ENCODE assay signal across 21 cellular contexts in the genomic region with DNA sequence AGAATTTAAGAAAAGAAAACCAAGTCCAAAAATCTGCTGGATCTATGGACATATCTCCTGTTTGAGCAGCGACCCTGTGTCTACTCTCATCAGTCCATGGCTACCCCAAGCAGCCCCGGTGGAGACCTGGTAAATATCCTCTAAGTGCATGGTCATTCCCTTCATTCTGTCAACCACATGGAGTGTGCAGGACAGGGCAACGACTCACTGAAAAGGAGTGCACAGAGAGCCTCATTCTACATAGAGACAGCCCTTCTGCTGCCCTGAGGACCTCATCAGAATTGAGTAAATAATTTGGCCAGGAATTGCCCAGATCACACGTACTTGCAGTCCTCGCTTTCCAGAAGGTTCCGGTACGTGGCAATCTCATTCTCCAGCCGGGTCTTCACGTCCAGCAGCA. TPM values are rescaled to one million over a fixed set of nuclear protein-coding genes. Genes with fewer than 3 reads are reported as not detected.
DNase-seq lines count a peak whose midpoint lies in the region; ATAC-seq and TF ChIP-seq lines count a peak whose summit lies in the region.
"Had no signal": no experiment of that assay in that cellular context is flagged by ENCODE, and none has a peak within 500 bp of the region (broad histone marks: within the 10 kb centered on the region; RNA-seq: fewer than 3 reads in every experiment).

No MANE protein-coding gene starts in this region.

- no peak overlapping the region for H2AK9ac ChIP-seq in IMR-90 (replicated peaks; ENCODE audit: low read depth, low read length, poor library complexity)

- no peak overlapping the region for H3K4me2 ChIP-seq in IMR-90 (ENCODE audit: low read depth, low read length)

- H3K4me3 ChIP-seq in IMR-90 (ENCODE audit: insufficient read depth, low read depth, low read length) (no peak overlapping the region), A673 (ENCODE audit: low read depth, low read length, poor library complexity, severe bottlenecking) (no peak overlapping the region)
- H3K4me3 ChIP-seq: GM12878 had no signal

- BruUV-seq in IMR-90 (replicated peaks; lab: Mats Ljungman, UMichigan) (no TSS peak), A673 (replicated peaks; lab: Mats Ljungman, UMichigan) (no TSS peak)

- intact Hi-C loops in IMR-90 (cut with micrococcal nuclease) (no loop called here), A673 (cut with micrococcal nuclease; ENCODE audit: unreplicated experiment) (no loop called here)

- no peak overlapping the region for H3K23ac ChIP-seq in IMR-90 (ENCODE audit: low read depth, low read length)

- no peak overlapping the region for H3K14ac ChIP-seq in IMR-90 (replicated peaks; ENCODE audit: low read depth, low read length)

- no peak overlapping the region for H2BK5ac ChIP-seq in IMR-90 (ENCODE audit: low read depth, low read length, poor library complexity, severe bottlenecking)

- H3K4ac ChIP-seq in IMR-90 (ENCODE audit: low read depth, low read length): no peak overlapping the region

- no peak overlapping the region for H2AK5ac ChIP-seq in IMR-90 (ENCODE audit: low read depth, low read length)

- CTCF ChIA-PET in IMR-90 (lab: Yijun Ruan, JAX): no interaction called here
- CTCF ChIA-PET in A673 (lab: Charles Lee): no interaction called here

- peaks cover 5% of the 10 kb centered on the region; the same call in 1 of the 2 replicates for H3K9me1 ChIP-seq in IMR-90 (ENCODE audit: insufficient read depth, low read length)

- no peak for TF ChIP-seq RAD21 in IMR-90 (IDR thresholded peaks at IDR 0.05; ENCODE audit: low read length)

- TF ChIP-seq CTCF in IMR-90 (conservative IDR thresholded peaks at IDR 0.05; ENCODE audit: low read depth, low read length) (no peak), A673 (conservative IDR thresholded peaks at IDR 0.05; ENCODE audit: low read depth, low read length) (no peak)

- no peak overlapping the region for H4K8ac ChIP-seq in IMR-90 (ENCODE audit: low read depth in 2 of 2, low read length in 2 of 2)

- no peak overlapping the region for H3K56ac ChIP-seq in IMR-90 (ENCODE audit: extremely low read depth, insufficient read depth, low read length)

- H3K4me1 ChIP-seq in IMR-90 (ENCODE audit: control insufficient read depth, insufficient read depth, low read length) (peaks cover 8% of the 10 kb centered on the region), A673 (ENCODE audit: insufficient read depth, low read length, poor library complexity, severe bottlenecking) (no peaks in the 10 kb centered on the region)
- H3K4me1 ChIP-seq: BE2C, Caco-2 had no signal

- DNase-seq in ELR (ENCODE audit: low read depth) (peak; percentile 28), IMR-90 (peak; percentile 30), islet precursor cell (peak; percentile 73), NCI-H774 (lab: John Stamatoyannopoulos, UW) (no peak), RKO (ENCODE audit: low spot score) (no peak), A673 (ENCODE audit: low spot score) (no peak)
- DNase-seq: ACHN; BE2C; C1 segment of cervical spinal cord; Caco-2; CD4-positive, CD25-positive, alpha-beta regulatory T cell; CD8-positive, alpha-beta memory T cell; H9; KBM-7 had no signal

- dilution Hi-C loops in IMR-90 (cut with HindIII; ENCODE audit: low sequenced_read_pairs, unreplicated experiment): no loop called here

- TF ChIP-seq POLR2A in IMR-90 (IDR thresholded peaks at IDR 0.05; ENCODE audit: low read depth, low read length): no peak

- no peak overlapping the region for H4K5ac ChIP-seq in IMR-90 (ENCODE audit: low read depth, low read length)

- in situ Hi-C loops in IMR-90 (cut with MboI; ENCODE audit: low sequenced_read_pairs): no loop called here

- H2BK120ac ChIP-seq in IMR-90 (ENCODE audit: low read depth, low read length): no peak overlapping the region

- no peaks in the 10 kb centered on the region for H3K36me3 ChIP-seq in IMR-90 (ENCODE audit: control insufficient read depth, insufficient read depth, low read length)
- no peaks in the 10 kb centered on the region for H3K36me3 ChIP-seq in A673 (ENCODE audit: insufficient read depth, low read length, poor library complexity, severe bottlenecking)
- H3K36me3 ChIP-seq: BE2C had no signal

- peaks cover 6% of the 10 kb centered on the region; the same call in 1 of the 2 replicates for H3K27me3 ChIP-seq in IMR-90 (ENCODE audit: control insufficient read depth, insufficient read depth, low read length)
- H3K27me3 ChIP-seq in A673 (replicated peaks; ENCODE audit: insufficient read depth, low read depth, low read length, poor library complexity): no peaks in the 10 kb centered on the region

- H3K79me1 ChIP-seq in IMR-90 (ENCODE audit: low read depth in 1 of 2, low read length in 2 of 2): no peaks in the 10 kb centered on the region

- no peak overlapping the region for H3K18ac ChIP-seq in IMR-90 (ENCODE audit: low read depth, low read length)

- H4K91ac ChIP-seq in IMR-90 (ENCODE audit: insufficient read depth, low read depth, low read length): peak overlapping the region; percentile 19; the same call in 1 of the 2 replicates

- WGBS in IMR-90 (ENCODE audit: extremely low coverage in 2 of 2, insufficient read length in 1 of 2), 2 experiments: 78% methylated on average over 7 of the region's 9 CpGs; no CpG with 5 or more reads in 1 of the 2 experiments

- no peak overlapping the region for H2BK20ac ChIP-seq in IMR-90 (ENCODE audit: low read depth, low read length)

- POLR2A ChIA-PET in IMR-90 (lab: Charles Lee; ENCODE audit: unreplicated experiment) (no interaction called here), A673 (lab: Charles Lee; ENCODE audit: low non-redundant PET) (no interaction called here)

- no peaks in the 10 kb centered on the region for H3K9me3 ChIP-seq in IMR-90 (ENCODE audit: control insufficient read depth, insufficient read depth, low read length)
- no peaks in the 10 kb centered on the region for H3K9me3 ChIP-seq in A673 (ENCODE audit: low read depth, low read length, poor library complexity, severe bottlenecking)
- H3K9me3 ChIP-seq: BE2C, Caco-2 had no signal

- no peak overlapping the region for H3K27ac ChIP-seq in IMR-90 (ENCODE audit: insufficient read depth, low read length)
- no peak overlapping the region for H3K27ac ChIP-seq in A673 (ENCODE audit: low read depth, low read length, poor library complexity, severe bottlenecking)
- H3K27ac ChIP-seq: HL-60 had no signal

- H2BK15ac ChIP-seq in IMR-90 (ENCODE audit: low read depth, low read length): no peak overlapping the region; the same call in 2 of the 3 replicates

- peak overlapping the region; percentile 28 for H2AFZ ChIP-seq in IMR-90 (replicated peaks; ENCODE audit: low read length, poor library complexity)

- peak; percentile 59 for ATAC-seq in IMR-90 (ENCODE audit: low read depth)
- ATAC-seq: GM12878 had no signal

- no peaks in the 10 kb centered on the region for H4K20me1 ChIP-seq in IMR-90 (ENCODE audit: insufficient read depth, low read length)

- no peak overlapping the region for H3K9ac ChIP-seq in IMR-90 (ENCODE audit: low read depth, low read length)

TF ChIP-seq in IMR-90, 13 proteins besides CTCF, POLR2A, EP300 and RAD21 (continues in another document):
- no peak for TF ChIP-seq RCOR1 (IDR thresholded peaks at IDR 0.05; ENCODE audit: insufficient replicate concordance, low read length)
- TF ChIP-seq, protein P1, sequence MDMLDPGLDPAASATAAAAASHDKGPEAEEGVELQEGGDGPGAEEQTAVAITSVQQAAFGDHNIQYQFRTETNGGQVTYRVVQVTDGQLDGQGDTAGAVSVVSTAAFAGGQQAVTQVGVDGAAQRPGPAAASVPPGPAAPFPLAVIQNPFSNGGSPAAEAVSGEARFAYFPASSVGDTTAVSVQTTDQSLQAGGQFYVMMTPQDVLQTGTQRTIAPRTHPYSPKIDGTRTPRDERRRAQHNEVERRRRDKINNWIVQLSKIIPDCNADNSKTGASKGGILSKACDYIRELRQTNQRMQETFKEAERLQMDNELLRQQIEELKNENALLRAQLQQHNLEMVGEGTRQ (IDR thresholded peaks at IDR 0.05; ENCODE audit: low read depth, low read length): no peak
- TF ChIP-seq CEBPB (IDR thresholded peaks at IDR 0.05; ENCODE audit: low read depth, low read length): no peak
- TF ChIP-seq CHD1 (IDR thresholded peaks at IDR 0.05; ENCODE audit: low read depth, low read length): no peak
- no peak for TF ChIP-seq RFX5 (IDR thresholded peaks at IDR 0.05; ENCODE audit: low read depth, low read length)
- TF ChIP-seq BHLHE40 (IDR thresholded peaks at IDR 0.05; ENCODE audit: low read depth, low read length): no peak

RNA-seq across cellular contexts. Expression of a gene that starts 3.0 kb away (rescaled TPM):
- total RNA-seq in IMR-90 (2012; rRNA removed): not detected in 2 replicates
- 0.04 and 0.09 TPM in 2 replicates for polyA plus RNA-seq in IMR-90 (2012; rRNA removed)
- 0.04 and 0.09 TPM in 2 replicates for polyA plus RNA-seq in IMR-90 (2012; cell fraction: cytosol; rRNA removed)
- 0.02 and 0.03 TPM in 2 replicates for polyA plus RNA-seq in IMR-90 (2012; cell fraction: nucleus; rRNA removed; ENCODE audit: low replicate concordance)
- not detected in 2 replicates for total RNA-seq in A673 (2021)
- total RNA-seq: A172; Caco-2; CD4-positive, CD25-positive, alpha-beta regulatory T cell; CD8-positive, alpha-beta memory T cell; G401; GM12878; H1; H9; HT1080 had no signal
- polyA plus RNA-seq: CD4-positive, CD25-positive, alpha-beta regulatory T cell; CD8-positive, alpha-beta memory T cell; GM12878; H1; IgD-negative memory B cell had no signal

RNA-seq across cellular contexts. Expression of a gene that starts 13.4 kb away (rescaled TPM):
- total RNA-seq in IMR-90 (2012; rRNA removed) (not detected in 2 replicates), A673 (2021) (not detected in 2 replicates)
- not detected in 2 replicates for polyA plus RNA-seq in IMR-90 (2012; rRNA removed)
- not detected in 2 replicates for polyA plus RNA-seq in IMR-90 (2012; cell fraction: cytosol; rRNA removed)
- polyA plus RNA-seq in IMR-90 (2012; cell fraction: nucleus; rRNA removed; ENCODE audit: low replicate concordance): not detected in 2 replicates
- total RNA-seq: A172; Caco-2; CD4-positive, CD25-positive, alpha-beta regulatory T cell; CD8-positive, alpha-beta memory T cell; G401; GM12878; H1; H9; HT1080 had no signal
- polyA plus RNA-seq: CD4-positive, CD25-positive, alpha-beta regulatory T cell; CD8-positive, alpha-beta memory T cell; GM12878; H1; IgD-negative memory B cell had no signal

RNA-seq across cellular contexts. Expression of a gene that starts 29.4 kb away (rescaled TPM):
- total RNA-seq in IMR-90 (2012; rRNA removed) (not detected in 2 replicates), A673 (2021) (not detected in 2 replicates)
- 0.06 and 0.09 TPM in 2 replicates for polyA plus RNA-seq in IMR-90 (2012; rRNA removed)
- polyA plus RNA-seq in IMR-90 (2012; cell fraction: cytosol; rRNA removed): 0.07 TPM in 1 of 2 replicates, not detected in the other
- 0.07 and 0.14 TPM in 2 replicates for polyA plus RNA-seq in IMR-90 (2012; cell fraction: nucleus; rRNA removed; ENCODE audit: low replicate concordance)
- total RNA-seq: Caco-2; CD4-positive, CD25-positive, alpha-beta regulatory T cell; CD8-positive, alpha-beta memory T cell; G401; GM12878; H1; H9; HT1080 had no signal
- polyA plus RNA-seq: CD4-positive, CD25-positive, alpha-beta regulatory T cell; CD8-positive, alpha-beta memory T cell; GM12878; H1; IgD-negative memory B cell had no signal

RNA-seq across cellular contexts. Expression of a gene that starts 40.4 kb away (rescaled TPM):
- not detected in 2 replicates for total RNA-seq in IMR-90 (2012; rRNA removed)
- polyA plus RNA-seq in IMR-90 (2012; rRNA removed): 0.05 TPM in 1 of 2 replicates, not detected in the other
- polyA plus RNA-seq in IMR-90 (2012; cell fraction: cytosol; rRNA removed): not detected in 2 replicates
- polyA plus RNA-seq in IMR-90 (2012; cell fraction: nucleus; rRNA removed; ENCODE audit: low replicate concordance): 0.07 and 0.08 TPM in 2 replicates
- not detected in 2 replicates for total RNA-seq in A673 (2021)
- total RNA-seq: A172; Caco-2; CD4-positive, CD25-positive, alpha-beta regulatory T cell; CD8-positive, alpha-beta memory T cell; G401; GM12878; H1; H9; HT1080 had no signal
- polyA plus RNA-seq: CD4-positive, CD25-positive, alpha-beta regulatory T cell; CD8-positive, alpha-beta memory T cell; GM12878; H1; IgD-negative memory B cell had no signal

RNA-seq across cellular contexts. Expression of a gene that starts 43.2 kb away (rescaled TPM):
- total RNA-seq in IMR-90 (2012; rRNA removed): not detected in 2 replicates
- polyA plus RNA-seq in IMR-90 (2012; rRNA removed): not detected in 2 replicates
- not detected in 2 replicates for polyA plus RNA-seq in IMR-90 (2012; cell fraction: cytosol; rRNA removed)
- polyA plus RNA-seq in IMR-90 (2012; cell fraction: nucleus; rRNA removed; ENCODE audit: low replicate concordance): not detected in 2 replicates
- total RNA-seq in A673 (2021): not detected in 2 replicates
- total RNA-seq: A172; Caco-2; CD4-positive, CD25-positive, alpha-beta regulatory T cell; CD8-positive, alpha-beta memory T cell; G401; GM12878; H1; H9; HT1080 had no signal
- polyA plus RNA-seq: CD4-positive, CD25-positive, alpha-beta regulatory T cell; CD8-positive, alpha-beta memory T cell; GM12878; H1; IgD-negative memory B cell had no signal

Comparison
In these comparisons a context has a peak if more than half of its experiments do, and no peak if none do; other contexts are left out.
1. DNase-seq: peak in ELR (single experiment), IMR-90 (single experiment) and islet precursor cell (single experiment); none in NCI-H774 (single experiment), RKO (single experiment) and A673 (single experiment).